In genomic region chr7:39833865-39834634, GRCh38 we compare ENCODE assay signal across 8 cellular contexts.
DNase-seq lines count a peak whose midpoint lies in the region; ATAC-seq, FAIRE-seq and TF ChIP-seq lines count a peak whose summit lies in the region.
"Not testable (repeated sequence)": the region's sequence is repeated elsewhere in the genome, so short reads cannot be mapped to it uniquely, and the experiment has no call there.

No MANE protein-coding gene starts in this region.

- not testable (repeated sequence) for H3K9ac ChIP-seq in H1 (replicated peaks in 1 of 4; ENCODE audit: extremely low read depth in 1 of 4, low read depth in 3 of 4, low read length in 3 of 4); iPS-18a (ENCODE audit: low read length)

- not testable (repeated sequence) for H3K27ac ChIP-seq in H1 (ENCODE audit: low read depth, low read length); iPS-18a (ENCODE audit: low read length); gastrocnemius medialis

- 19% methylated on average over 36 of the region's 36 CpGs; no CpG with 5 or more reads in 1 of the 2 experiments for WGBS in H1 (ENCODE audit: extremely low coverage in 1 of 2, insufficient coverage in 1 of 2, insufficient read length in 1 of 2, insufficient replicate concordance in 2 of 2, low coverage in 1 of 2, low lambda C conversion rate in 2 of 2, missing lambda C conversion rate in 1 of 2), 2 experiments

- not testable (repeated sequence) for TF ChIP-seq RAD21 in H1 (IDR thresholded peaks at IDR 0.05 in 1 of 2, conservative IDR thresholded peaks at IDR 0.05 in 1 of 2; ENCODE audit: low read depth in 2 of 2, low read length in 2 of 2)

- H3K36me3 Mint-ChIP-seq in Calu3 (ENCODE audit: insufficient read depth, unreplicated experiment); T-cell; activated naive CD8-positive, alpha-beta T cell treated with anti-CD3 and anti-CD28 coated beads for 36 hours; natural killer cell: not testable (repeated sequence)

- not testable (repeated sequence) for H3K18ac ChIP-seq in H1 (ENCODE audit: extremely low read depth, low read length)

- not testable (repeated sequence) for H3K14ac ChIP-seq in H1 (ENCODE audit: insufficient read length)

- in situ Hi-C loops in gastrocnemius medialis (cut with MboI; ENCODE audit: low sequenced_read_pairs in 4 of 4) = not testable (repeated sequence)

- CTCF ChIA-PET in Calu3 (lab: Charles Lee) = interaction anchor here (0.9 kb wide), 1 partner anchor 24 kb away, joined by 3 read pairs; no protein-coding TSS in a partner anchor
- CTCF ChIA-PET in T-cell (lab: Charles Lee); H1 (lab: Charles Lee; ENCODE audit: partially characterized antibody): not testable (repeated sequence)

- intact Hi-C loops in Calu3 (cut with micrococcal nuclease; ENCODE audit: unreplicated experiment); natural killer cell (cut with micrococcal nuclease); gastrocnemius medialis (cut with DNase I; ENCODE audit: low total_unique reads): not testable (repeated sequence)

- H3K27me3 ChIP-seq in H1 (replicated peaks in 1 of 4; ENCODE audit: control insufficient read depth in 3 of 4, extremely low read depth in 1 of 4, insufficient read depth in 3 of 4, low read length in 3 of 4) (peaks cover 5 to 36% (median 14%) of the 10 kb centered on the region in 4 experiments), iPS-18a (ENCODE audit: control insufficient read depth, insufficient read depth, low read length) (peaks cover 42% of the 10 kb centered on the region)
- not testable (repeated sequence) for H3K27me3 ChIP-seq in gastrocnemius medialis

- H3K4me3 Mint-ChIP-seq in Calu3 (ENCODE audit: low read depth, unreplicated experiment) = peak overlapping the region; percentile 62
- peak overlapping the region; percentile 51 to 57 (median 55) for H3K4me3 Mint-ChIP-seq in T-cell
- H3K4me3 Mint-ChIP-seq in activated naive CD8-positive, alpha-beta T cell treated with anti-CD3 and anti-CD28 coated beads for 36 hours = peak overlapping the region; percentile 8
- H3K4me3 Mint-ChIP-seq in natural killer cell = peak overlapping the region; percentile 29

- not testable (repeated sequence) for H2BK20ac ChIP-seq in H1 (ENCODE audit: low read length)

- not testable (repeated sequence) for H3K79me2 ChIP-seq in H1 (ENCODE audit: control insufficient read depth in 1 of 2, insufficient read depth in 2 of 2, low read length in 2 of 2)

- H4K20me1 ChIP-seq in H1 (replicated peaks in 1 of 2; ENCODE audit: control insufficient read depth in 1 of 2, insufficient read depth in 2 of 2, low read length in 2 of 2) = not testable (repeated sequence)

- not testable (repeated sequence) for DNase-seq in Calu3; T-cell; activated naive CD8-positive, alpha-beta T cell treated with anti-CD3 and anti-CD28 coated beads for 36 hours; natural killer cell; gastrocnemius medialis; urothelium cell line (ENCODE audit: low spot score)
- DNase-seq in H1 (ENCODE audit: low read depth in 1 of 2, low spot score in 2 of 2) = peak in 1 of 2 experiments; percentile 58

- not testable (repeated sequence) for H3K4me1 ChIP-seq in H1 (replicated peaks in 1 of 4; ENCODE audit: control insufficient read depth in 3 of 4, insufficient read depth in 4 of 4, low read length in 3 of 4); iPS-18a (ENCODE audit: control insufficient read depth, low read depth, low read length); gastrocnemius medialis

- not testable (repeated sequence) for H4K8ac ChIP-seq in H1 (ENCODE audit: extremely low read depth, insufficient read depth, low read length)

- H4K5ac ChIP-seq in H1 (ENCODE audit: insufficient read length, low read depth, low read length) = not testable (repeated sequence)

- POLR2A ChIA-PET in T-cell (lab: Charles Lee) = not testable (repeated sequence)
- POLR2A ChIA-PET in H1 (lab: Charles Lee; ENCODE audit: partially characterized antibody) = interaction anchor here (0.6 to 1.0 kb wide), 2 partner anchors 32 to 321 kb away, joined by 3 to 5 read pairs; no protein-coding TSS in a partner anchor

- H3K4me3 ChIP-seq in H1 (ENCODE audit: extremely low read depth in 1 of 4, insufficient read depth in 2 of 4, low read depth in 3 of 4, low read length in 4 of 4) (peak overlapping the region; percentile 63 to 73 (median 68)), iPS-18a (ENCODE audit: low read length) (peak overlapping the region; percentile 60), gastrocnemius medialis (peak overlapping the region; percentile 50 to 58 (median 54))

- not testable (repeated sequence) for H3K27ac Mint-ChIP-seq in Calu3 (ENCODE audit: unreplicated experiment); activated naive CD8-positive, alpha-beta T cell treated with anti-CD3 and anti-CD28 coated beads for 36 hours; natural killer cell
- H3K27ac Mint-ChIP-seq in T-cell = peak overlapping the region in 1 of 2 donors; percentile 4

- not testable (repeated sequence) for FAIRE-seq in H1 (lab: Jason Lieb, UNC)
- peak; percentile 97 for FAIRE-seq in urothelium cell line (lab: Jason Lieb, UNC)

- H3K4me2 ChIP-seq in H1 (ENCODE audit: insufficient read depth in 1 of 2, low read depth in 2 of 2, low read length in 2 of 2) = peak overlapping the region; percentile 67 to 76

- not testable (repeated sequence) for H3K36me3 ChIP-seq in H1 (ENCODE audit: control insufficient read depth in 2 of 4, insufficient read depth in 4 of 4, low read length in 3 of 4); iPS-18a (ENCODE audit: control insufficient read depth, low read depth, low read length); gastrocnemius medialis

- not testable (repeated sequence) for TF ChIP-seq EP300 in H1 (IDR thresholded peaks at IDR 0.05; ENCODE audit: borderline replicate concordance in 1 of 2, low read depth in 2 of 2, low read length in 2 of 2)

- not testable (repeated sequence) for H2BK5ac ChIP-seq in H1 (ENCODE audit: low read depth, low read length)

- not testable (repeated sequence) for H3K79me1 ChIP-seq in H1 (ENCODE audit: low read depth, low read length)

- H3K27me3 Mint-ChIP-seq in Calu3 (ENCODE audit: unreplicated experiment) (peaks cover 14% of the 10 kb centered on the region), T-cell (peaks cover 42 to 56% of the 10 kb centered on the region in 2 donors), natural killer cell (ENCODE audit: low read depth in 2 of 2) (peaks cover 31 to 47% of the 10 kb centered on the region in 2 donors)
- H3K27me3 Mint-ChIP-seq in activated naive CD8-positive, alpha-beta T cell treated with anti-CD3 and anti-CD28 coated beads for 36 hours = peaks cover 68% of the 10 kb centered on the region

- not testable (repeated sequence) for H3K4me1 Mint-ChIP-seq in Calu3 (ENCODE audit: low read depth, unreplicated experiment); T-cell; activated naive CD8-positive, alpha-beta T cell treated with anti-CD3 and anti-CD28 coated beads for 36 hours; natural killer cell

- not testable (repeated sequence) for H3K56ac ChIP-seq in H1 (replicated peaks; ENCODE audit: insufficient read length, low read depth, low read length)

- H2BK120ac ChIP-seq in H1 (replicated peaks; ENCODE audit: low read depth, low read length) = not testable (repeated sequence)

- H2AK5ac ChIP-seq in H1 (ENCODE audit: low read depth, low read length) = not testable (repeated sequence)

- H3K4ac ChIP-seq in H1 (replicated peaks; ENCODE audit: insufficient read length, low read depth, low read length) = not testable (repeated sequence)

- TF ChIP-seq CTCF in Calu3 (IDR thresholded peaks at IDR 0.05; ENCODE audit: unreplicated experiment); H1 (IDR thresholded peaks at IDR 0.05; ENCODE audit: control extremely low read depth in 1 of 3, insufficient read depth in 1 of 3, low read depth in 1 of 3, low read length in 3 of 3); natural killer cell (IDR thresholded peaks at IDR 0.05); gastrocnemius medialis (IDR thresholded peaks at IDR 0.05 in 4 of 5, conservative IDR thresholded peaks at IDR 0.05 in 1 of 5): not testable (repeated sequence)

- H2BK12ac ChIP-seq in H1 (ENCODE audit: low read depth, low read length) = not testable (repeated sequence)

- not testable (repeated sequence) for H3K9me3 Mint-ChIP-seq in Calu3 (ENCODE audit: low read depth, unreplicated experiment); T-cell; activated naive CD8-positive, alpha-beta T cell treated with anti-CD3 and anti-CD28 coated beads for 36 hours; natural killer cell

- not testable (repeated sequence) for ATAC-seq in T-cell (replicated peaks in 1 of 4); natural killer cell; gastrocnemius medialis

- H3K9me3 ChIP-seq in H1 (ENCODE audit: insufficient read depth in 2 of 2, low read depth in 1 of 2, low read length in 1 of 2); iPS-18a (ENCODE audit: control insufficient read depth, low read depth, low read length); gastrocnemius medialis: not testable (repeated sequence)

- H2BK15ac ChIP-seq in H1 (ENCODE audit: low read length) = not testable (repeated sequence)

- BruUV-seq in Calu3 (replicated peaks; lab: Mats Ljungman, UMichigan) = not testable (repeated sequence)

- H2AFZ ChIP-seq in H1 (ENCODE audit: low read length) = peak overlapping the region; percentile 90

- not testable (repeated sequence) for H3K23me2 ChIP-seq in H1 (ENCODE audit: low read depth, low read length)

- TF ChIP-seq POLR2A in H1 (IDR thresholded peaks at IDR 0.05; ENCODE audit: control extremely low read depth in 1 of 2, low read depth in 2 of 2, low read length in 2 of 2); gastrocnemius medialis (IDR thresholded peaks at IDR 0.05): not testable (repeated sequence)

- H3K23ac ChIP-seq in H1 (ENCODE audit: insufficient read length) = not testable (repeated sequence)

- not testable (repeated sequence) for H4K91ac ChIP-seq in H1 (replicated peaks; ENCODE audit: insufficient read length, low read length)

TF ChIP-seq in H1, 55 proteins besides CTCF, POLR2A, EP300 and RAD21 (continues in another document):
- TF ChIP-seq ASH2L (IDR thresholded peaks at IDR 0.05; ENCODE audit: low read length) = peak; percentile 3
- TF ChIP-seq KDM4A (IDR thresholded peaks at IDR 0.05; ENCODE audit: low read depth, low read length, severe bottlenecking) = peak; percentile 70

Comparison
In these comparisons a context has a peak if more than half of its experiments do, and no peak if none do; other contexts are left out.
1. H3K4me3 Mint-ChIP-seq: peak in every context shown above with its lines; median percentile 62 in Calu3; 55 in T-cell; 29 in natural killer cell; 8 in activated naive CD8-positive, alpha-beta T cell treated with anti-CD3 and anti-CD28 coated beads for 36 hours.